Comparison of ENCODE assay signal across 10 cellular contexts in genomic region chr7:25849361-25850184, GRCh38.
DNase-seq lines count a peak whose midpoint lies in the region; ATAC-seq, FAIRE-seq and TF ChIP-seq lines count a peak whose summit lies in the region.
"Had no signal": no experiment of that assay in that cellular context is flagged by ENCODE, and none has a peak within 500 bp of the region (broad histone marks: within the 10 kb centered on the region; RNA-seq: fewer than 3 reads in every experiment).

No MANE protein-coding gene starts in this region.

- H3K9me1 ChIP-seq in endothelial cell of umbilical vein (replicated peaks; ENCODE audit: control insufficient read depth, extremely low read depth, insufficient read depth, low read length) = no peaks in the 10 kb centered on the region

- no peak for ATAC-seq in HG03460 (IDR thresholded peaks at IDR 0.05; ENCODE audit: unreplicated experiment)
- no peak for ATAC-seq in GM21526 (IDR thresholded peaks at IDR 0.05; ENCODE audit: low FRiP score, unreplicated experiment)

- no peaks in the 10 kb centered on the region for H3K9me3 ChIP-seq in endothelial cell of umbilical vein (replicated peaks; ENCODE audit: control insufficient read depth, insufficient read depth, low read length)
- H3K9me3 ChIP-seq: neutrophil had no signal

- WGBS in urinary bladder = 57% methylated on average over 13 of the region's 13 CpGs

- peaks cover 9 to 11% of the 10 kb centered on the region in 2 experiments for H3K27me3 ChIP-seq in endothelial cell of umbilical vein (ENCODE audit: control insufficient read depth in 2 of 2, insufficient read depth in 2 of 2, low read length in 2 of 2)

- H3K9ac ChIP-seq in endothelial cell of umbilical vein (replicated peaks; ENCODE audit: extremely low read depth, insufficient read depth, low read length) = no peak overlapping the region

- no TSS peak for BruUV-seq in endothelial cell of umbilical vein (replicated peaks; lab: Mats Ljungman, UMichigan)

- dilution Hi-C loops in endothelial cell of umbilical vein (cut with MboI; ENCODE audit: extremely low pct_ligation_motif_present, low sequenced_read_pairs) = no loop called here

- peak overlapping the region; percentile 67 for H2AFZ ChIP-seq in endothelial cell of umbilical vein (ENCODE audit: low read depth, low read length)

- intact Hi-C loops in endothelial cell of umbilical vein (cut with micrococcal nuclease) = loop anchor here (5.0 kb wide), 1 partner anchor 127 kb away; no protein-coding TSS in a partner anchor

- H3K4me1 ChIP-seq in endothelial cell of umbilical vein (ENCODE audit: control insufficient read depth, extremely low read depth, insufficient read depth, low read length) = peaks cover 20% of the 10 kb centered on the region
- peaks cover 7% of the 10 kb centered on the region for H3K4me1 ChIP-seq in urinary bladder (ENCODE audit: insufficient read depth)

- no peaks in the 10 kb centered on the region for H3K79me2 ChIP-seq in endothelial cell of umbilical vein (ENCODE audit: control insufficient read depth, insufficient read depth, low read length)

- peak overlapping the region; percentile 15 for H3K4me2 ChIP-seq in endothelial cell of umbilical vein (ENCODE audit: insufficient read depth, low read length)

- H4K20me1 ChIP-seq in endothelial cell of umbilical vein (replicated peaks; ENCODE audit: control insufficient read depth, extremely low read depth, insufficient read depth, low read length) = no peaks in the 10 kb centered on the region

- no peaks in the 10 kb centered on the region for H3K36me3 ChIP-seq in endothelial cell of umbilical vein (ENCODE audit: control insufficient read depth in 2 of 2, extremely low read depth in 1 of 2, insufficient read depth in 2 of 2, low read length in 2 of 2)
- no peaks in the 10 kb centered on the region for H3K36me3 ChIP-seq in urinary bladder (ENCODE audit: insufficient read depth)
- H3K36me3 ChIP-seq: neutrophil had no signal

- peak; percentile 78 for FAIRE-seq in endothelial cell of umbilical vein (lab: Jason Lieb, UNC)

- DNase-seq in NCI-H226 = peak; percentile 92
- DNase-seq in endothelial cell of umbilical vein (ENCODE audit: low read depth, low spot score) = peak; percentile 90
- DNase-seq in mucosa of gallbladder (ENCODE audit: low spot score) = peak; percentile 56
- DNase-seq in NCI-H748 (lab: John Stamatoyannopoulos, UW; ENCODE audit: unreplicated experiment) = no peak
- DNase-seq: activated T-cell treated with anti-CD3 and anti-CD28 coated beads, Interleukin-2, amount 50 U/mL, for 1 hour; NCI-H2081 had no signal

- TF ChIP-seq CTCF in endothelial cell of umbilical vein (IDR thresholded peaks at IDR 0.05; ENCODE audit: extremely low read depth in 1 of 2, insufficient read depth in 1 of 2, low read depth in 1 of 2, low read length in 2 of 2) = no peak

- POLR2A ChIA-PET in endothelial cell of umbilical vein (lab: Charles Lee) = interaction anchor here (0.6 kb wide), 1 partner anchor 56 kb away, joined by 5 read pairs; no protein-coding TSS in a partner anchor

- peak overlapping the region; percentile 52 for H3K27ac ChIP-seq in endothelial cell of umbilical vein (ENCODE audit: insufficient read depth, low read depth, low read length)
- peak overlapping the region; percentile 77 for H3K27ac ChIP-seq in urinary bladder (ENCODE audit: low read depth)
- H3K27ac ChIP-seq: neutrophil had no signal

- no peak overlapping the region for H3K4me3 ChIP-seq in endothelial cell of umbilical vein (replicated peaks in 1 of 3; ENCODE audit: insufficient read depth in 1 of 3, low read depth in 1 of 3, low read length in 3 of 3)
- no peak overlapping the region for H3K4me3 ChIP-seq in urinary bladder (ENCODE audit: low read depth, low read length)

- CTCF ChIA-PET in endothelial cell of umbilical vein (lab: Charles Lee) = interaction anchor here (1.3 to 1.9 kb wide), 3 partner anchors 458 to 590 kb away, joined by 3 to 12 read pairs (median 7); no protein-coding TSS in a partner anchor

- TF ChIP-seq POLR2A in endothelial cell of umbilical vein (IDR thresholded peaks at IDR 0.05; ENCODE audit: low read depth, low read length) = no peak

TF ChIP-seq in endothelial cell of umbilical vein, 7 proteins besides CTCF, POLR2A, EP300 and RAD21:
- TF ChIP-seq FOS (IDR thresholded peaks at IDR 0.05; ENCODE audit: borderline replicate concordance, insufficient read depth, low read length) = no peak
- TF ChIP-seq POLR2AphosphoS5 (IDR thresholded peaks at IDR 0.05; ENCODE audit: insufficient read depth, low read depth, low read length) = no peak
- no peak for TF ChIP-seq GATA2 (IDR thresholded peaks at IDR 0.05; ENCODE audit: insufficient read depth, insufficient read length, low read depth, low read length)
- TF ChIP-seq, protein P1, sequence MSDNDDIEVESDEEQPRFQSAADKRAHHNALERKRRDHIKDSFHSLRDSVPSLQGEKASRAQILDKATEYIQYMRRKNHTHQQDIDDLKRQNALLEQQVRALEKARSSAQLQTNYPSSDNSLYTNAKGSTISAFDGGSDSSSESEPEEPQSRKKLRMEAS (IDR thresholded peaks at IDR 0.05; ENCODE audit: insufficient read depth, insufficient read length) = no peak
- TF ChIP-seq EZH2 (IDR thresholded peaks at IDR 0.05; ENCODE audit: borderline replicate concordance, low read depth, low read length, severe bottlenecking) = no peak
- no peak for TF ChIP-seq JUN (IDR thresholded peaks at IDR 0.05; ENCODE audit: borderline replicate concordance, insufficient read depth, insufficient read length, low read depth)
- TF ChIP-seq MYC (IDR thresholded peaks at IDR 0.05; ENCODE audit: low read depth, low read length) = no peak
